9 cellular contexts compared by ENCODE assay signal in genomic region chr3:156291269-156292123, GRCh38.
DNase-seq lines count a peak whose midpoint lies in the region; ATAC-seq, FAIRE-seq and TF ChIP-seq lines count a peak whose summit lies in the region.
"Had no signal": no experiment of that assay in that cellular context is flagged by ENCODE, and none has a peak within 500 bp of the region (broad histone marks: within the 10 kb centered on the region; RNA-seq: fewer than 3 reads in every experiment).

No MANE protein-coding gene starts in this region.

- ATAC-seq in CD8-positive, alpha-beta T cell: no peak
- ATAC-seq in K562 (no peak), HG02885 (IDR thresholded peaks at IDR 0.05; ENCODE audit: poor library complexity, unreplicated experiment) (no peak), HG03571 (IDR thresholded peaks at IDR 0.05; ENCODE audit: unreplicated experiment) (no peak)
- ATAC-seq: HCT116 had no signal

- no peaks in the 10 kb centered on the region for H3K9me3 ChIP-seq in CD8-positive, alpha-beta T cell (ENCODE audit: low read length)
- H3K9me3 ChIP-seq in HUES48 (ENCODE audit: control insufficient read depth, insufficient read depth, low read length) (no peaks in the 10 kb centered on the region), K562 (replicated peaks; ENCODE audit: control insufficient read depth, insufficient read depth, low read depth, low read length) (no peaks in the 10 kb centered on the region), stomach (no peaks in the 10 kb centered on the region)

- no peaks in the 10 kb centered on the region for H3K36me3 ChIP-seq in CD8-positive, alpha-beta T cell (ENCODE audit: insufficient read depth, low read length)
- H3K36me3 ChIP-seq in HUES48 (ENCODE audit: control insufficient read depth, insufficient read depth, low read length) (no peaks in the 10 kb centered on the region), K562 (ENCODE audit: control insufficient read depth, insufficient read depth, low read length) (no peaks in the 10 kb centered on the region), stomach (no peaks in the 10 kb centered on the region)

- intact Hi-C loops in CD8-positive, alpha-beta T cell (cut with DNase I, micrococcal nuclease): no loop called here
- intact Hi-C loops in K562 (cut with micrococcal nuclease) (no loop called here), stomach (cut with DNase I; ENCODE audit: low total_unique reads) (no loop called here)

- TF ChIP-seq POLR2A in K562 (conservative IDR thresholded peaks at IDR 0.05): no peak
- no peak for TF ChIP-seq POLR2A in stomach (IDR thresholded peaks at IDR 0.05)

- H3K27me3 ChIP-seq in CD8-positive, alpha-beta T cell (ENCODE audit: insufficient read depth, low read length): peaks cover 12% of the 10 kb centered on the region
- peaks cover 61% of the 10 kb centered on the region for H3K27me3 ChIP-seq in HUES48 (ENCODE audit: control insufficient read depth, insufficient read depth, low read length)
- H3K27me3 ChIP-seq in K562 (ENCODE audit: control insufficient read depth in 2 of 2, insufficient read depth in 2 of 2, low read length in 2 of 2): peaks cover 23% of the 10 kb centered on the region in 2 experiments
- peaks cover 0 to 42% (median 23%) of the 10 kb centered on the region in 3 donors for H3K27me3 ChIP-seq in stomach

- H3K4me2 ChIP-seq in K562 (ENCODE audit: insufficient read depth, low read length): no peak overlapping the region

- H3K27ac Mint-ChIP-seq in CD8-positive, alpha-beta T cell: no peak overlapping the region

- H4K20me1 ChIP-seq in K562 (replicated peaks; ENCODE audit: control insufficient read depth, insufficient read depth, low read length): no peaks in the 10 kb centered on the region

- H3K9me1 ChIP-seq in K562 (ENCODE audit: control insufficient read depth, insufficient read depth, low read length): no peaks in the 10 kb centered on the region

- FAIRE-seq in K562 (lab: Jason Lieb, UNC): no peak

- POLR2A ChIA-PET in CD8-positive, alpha-beta T cell (lab: Charles Lee): no interaction called here
- POLR2A ChIA-PET in K562 (lab: Yijun Ruan, JAX): no interaction called here

- H3K27me3 Mint-ChIP-seq in CD8-positive, alpha-beta T cell (ENCODE audit: low read depth): peaks cover 50% of the 10 kb centered on the region

- CTCF ChIA-PET in CD8-positive, alpha-beta T cell (lab: Charles Lee): no interaction called here
- CTCF ChIA-PET in K562 (lab: Yijun Ruan, JAX; ENCODE audit: low intra/inter-chr PET ratio): no interaction called here

- no peaks in the 10 kb centered on the region for H3K4me1 ChIP-seq in CD8-positive, alpha-beta T cell (ENCODE audit: insufficient read depth, low read length)
- peaks cover 10% of the 10 kb centered on the region for H3K4me1 ChIP-seq in HUES48 (ENCODE audit: control insufficient read depth, insufficient read depth, low read length)
- 0 out of 5 replicates have a peak, but pooled peaks cover 0 to 4% of the 10 kb centered on the region in 2 experiments for H3K4me1 ChIP-seq in K562 (replicated peaks in 1 of 2; ENCODE audit: control insufficient read depth in 2 of 2, insufficient read depth in 2 of 2, low read length in 2 of 2)
- H3K4me1 ChIP-seq in stomach: peaks cover 11 to 18% (median 16%) of the 10 kb centered on the region in 4 donors

- BruUV-seq in K562 (replicated peaks; lab: Mats Ljungman, UMichigan): no TSS peak

- H3K9me3 Mint-ChIP-seq in CD8-positive, alpha-beta T cell: no peaks in the 10 kb centered on the region

- DNase-seq in CD8-positive, alpha-beta T cell: peak in 3 of 7 experiments; percentile 11 to 53 (median 34)
- DNase-seq in K562 (ENCODE audit: extremely low read depth in 1 of 4, low spot score in 3 of 4) (no peak), iris pigment epithelial cell (ENCODE audit: low read depth) (peak; percentile 10), stomach (no peak), HPDE6-E6E7 (ENCODE audit: extremely low spot score) (no peak)

- no peak overlapping the region for H3K4me3 Mint-ChIP-seq in CD8-positive, alpha-beta T cell

- H2AFZ ChIP-seq in K562 (ENCODE audit: low read depth, low read length): no peak overlapping the region

- H3K4me3 ChIP-seq in CD8-positive, alpha-beta T cell (ENCODE audit: low read depth, low read length): peak overlapping the region; percentile 2
- H3K4me3 ChIP-seq in HUES48 (ENCODE audit: low read depth, low read length) (peak overlapping the region; percentile 63), K562 (no peak overlapping the region), stomach (peak overlapping the region; percentile 32 to 52 (median 40))

- TF ChIP-seq EP300 in K562 (IDR thresholded peaks at IDR 0.05; ENCODE audit: low read length): no peak
- no peak for TF ChIP-seq EP300 in stomach (IDR thresholded peaks at IDR 0.05)

- 6% methylated on average over 51 of the region's 51 CpGs for WGBS in K562 (ENCODE audit: insufficient coverage, low coverage, missing lambda C conversion rate)
- WGBS in stomach, 5 donors: 2 to 7% (median 2%) methylated on average over 44 to 51 of the region's 51 CpGs

- H3K79me2 ChIP-seq in K562 (ENCODE audit: control insufficient read depth, insufficient read depth, low read length): no peaks in the 10 kb centered on the region

- in situ Hi-C loops in K562 (cut with MboI): no loop called here

- H3K27ac ChIP-seq in CD8-positive, alpha-beta T cell (ENCODE audit: low read depth, low read length): no peak overlapping the region
- no peak overlapping the region for H3K27ac ChIP-seq in HUES48 (ENCODE audit: low read depth, low read length)
- H3K27ac ChIP-seq in K562 (ENCODE audit: extremely low read depth, low read depth, low read length): no peak overlapping the region
- H3K27ac ChIP-seq in stomach: no peak overlapping the region

- TF ChIP-seq RAD21 in K562 (CRISPR knock-in tag; conservative IDR thresholded peaks at IDR 0.05 in 1 of 2, IDR thresholded peaks at IDR 0.05 in 1 of 2): no peak

- peaks cover 5% of the 10 kb centered on the region for H3K4me1 Mint-ChIP-seq in CD8-positive, alpha-beta T cell (ENCODE audit: low read depth)

- H3K36me3 Mint-ChIP-seq in CD8-positive, alpha-beta T cell: no peaks in the 10 kb centered on the region

- TF ChIP-seq CTCF in CD8-positive, alpha-beta T cell (IDR thresholded peaks at IDR 0.05): no peak
- TF ChIP-seq CTCF in K562 (IDR thresholded peaks at IDR 0.05 in 2 of 3, conservative IDR thresholded peaks at IDR 0.05 in 1 of 3; ENCODE audit: insufficient read depth in 2 of 3, low read depth in 1 of 3, low read length in 3 of 3): no peak
- no peak for TF ChIP-seq CTCF in stomach (IDR thresholded peaks at IDR 0.05)

- H3K9ac ChIP-seq in HUES48 (ENCODE audit: low read depth, low read length): no peak overlapping the region
- H3K9ac ChIP-seq in K562 (ENCODE audit: insufficient read depth in 1 of 2, low read depth in 2 of 2, low read length in 2 of 2): no peak overlapping the region

TF ChIP-seq in K562, 482 proteins besides CTCF, POLR2A, EP300 and RAD21:
- TF ChIP-seq CBX3 (IDR thresholded peaks at IDR 0.05; ENCODE audit: borderline replicate concordance in 1 of 2, low read length in 2 of 2) (no peak), NCOA6 (IDR thresholded peaks at IDR 0.05) (no peak), CSDE1 (IDR thresholded peaks at IDR 0.05) (no peak), ZNF134 (CRISPR knock-in tag; conservative IDR thresholded peaks at IDR 0.05) (no peak), RBM25 (IDR thresholded peaks at IDR 0.05; ENCODE audit: low read depth, low read length, severe bottlenecking) (no peak), ZBTB33 (CRISPR knock-in tag; IDR thresholded peaks at IDR 0.05) (0 out of 2 replicates have a peak, but pooled peaks have one; percentile 31)
